Comparison of ENCODE assay signal across 2 cellular contexts in genomic region chr19:47161876-47162489, GRCh38.
TF ChIP-seq lines count a peak whose summit lies in the region.

No MANE protein-coding gene starts in this region.

TF ChIP-seq in HepG2, 621 proteins besides CTCF, POLR2A, EP300 and RAD21:
- TF ChIP-seq MAFK (conservative IDR thresholded peaks at IDR 0.05 in 1 of 2, IDR thresholded peaks at IDR 0.05 in 1 of 2; ENCODE audit: low read length in 2 of 2) (peak; percentile 85 to 91), BATF2 (CRISPR knock-in tag; IDR thresholded peaks at IDR 0.05) (no peak), MAFF (IDR thresholded peaks at IDR 0.05; ENCODE audit: low read depth, low read length) (peak; percentile 86)

TF ChIP-seq in SK-N-SH treated with all-trans-retinoic acid at 6 μM for 48 hours, 23 proteins besides CTCF, POLR2A, EP300 and RAD21:
- TF ChIP-seq TOX (CRISPR knock-in tag; IDR thresholded peaks at IDR 0.05; ENCODE audit: borderline replicate concordance) = no peak
- no peak for TF ChIP-seq CSDC2 (CRISPR knock-in tag; IDR thresholded peaks at IDR 0.05)
- TF ChIP-seq ESRRG (CRISPR knock-in tag; IDR thresholded peaks at IDR 0.05) = no peak
- no peak for TF ChIP-seq TCF4 (CRISPR knock-in tag; IDR thresholded peaks at IDR 0.05; ENCODE audit: borderline replicate concordance)
- TF ChIP-seq ZFP3 (CRISPR knock-in tag; IDR thresholded peaks at IDR 0.05) = no peak
- TF ChIP-seq TSHZ2 (CRISPR knock-in tag; IDR thresholded peaks at IDR 0.05) = no peak
- no peak for TF ChIP-seq CREB5 (CRISPR knock-in tag; IDR thresholded peaks at IDR 0.05; ENCODE audit: low read depth)
- TF ChIP-seq PPARA (CRISPR knock-in tag; IDR thresholded peaks at IDR 0.05; ENCODE audit: borderline replicate concordance) = no peak
- no peak for TF ChIP-seq OSR1 (CRISPR knock-in tag; IDR thresholded peaks at IDR 0.05)
- TF ChIP-seq ZNF8 (CRISPR knock-in tag; IDR thresholded peaks at IDR 0.05) = no peak
- no peak for TF ChIP-seq CSRNP3 (CRISPR knock-in tag; IDR thresholded peaks at IDR 0.05)
- TF ChIP-seq GLIS3 (CRISPR knock-in tag; IDR thresholded peaks at IDR 0.05) = no peak
- TF ChIP-seq ISL1 (CRISPR knock-in tag; IDR thresholded peaks at IDR 0.05) = no peak
- no peak for TF ChIP-seq ZFP30 (CRISPR knock-in tag; IDR thresholded peaks at IDR 0.05)
- no peak for TF ChIP-seq PATZ1 (CRISPR knock-in tag; IDR thresholded peaks at IDR 0.05; ENCODE audit: borderline replicate concordance)
- TF ChIP-seq ZNF565 (CRISPR knock-in tag; conservative IDR thresholded peaks at IDR 0.05; ENCODE audit: low read depth) = no peak
- no peak for TF ChIP-seq POU6F1 (CRISPR knock-in tag; IDR thresholded peaks at IDR 0.05; ENCODE audit: borderline replicate concordance, low read depth)
- no peak for TF ChIP-seq ARNTL (CRISPR knock-in tag; IDR thresholded peaks at IDR 0.05; ENCODE audit: borderline replicate concordance, low read depth)
- no peak for TF ChIP-seq RARB (CRISPR knock-in tag; IDR thresholded peaks at IDR 0.05)
- TF ChIP-seq SNAI2 (CRISPR knock-in tag; IDR thresholded peaks at IDR 0.05) = no peak
TF ChIP-seq in SK-N-SH treated with all-trans-retinoic acid at 6 μM for 48 hours: peak in this region for 0.
